16 cellular contexts compared by ENCODE assay signal in genomic region chr13:90365130-90365529, GRCh38.
DNase-seq lines count a peak whose midpoint lies in the region; ATAC-seq lines count a peak whose summit lies in the region.
"Had no signal": no experiment of that assay in that cellular context is flagged by ENCODE, and none has a peak within 500 bp of the region (broad histone marks: within the 10 kb centered on the region; RNA-seq: fewer than 3 reads in every experiment).

No MANE protein-coding gene starts in this region.

- no peak overlapping the region for H3K4me3 Mint-ChIP-seq in activated T-helper 1 cell treated with anti-CD3 and anti-CD28 coated beads, Interleukin-12 subunit alpha, Interleukin-12 subunit beta, Interleukin-2, Interleukin-4 antibody, amounts not matched to agents 30 ng/mL and 10 ng/mL and 1 ng/mL, durations not matched to agents 14 hours and 24 hours and 36 hours
- H3K4me3 Mint-ChIP-seq: activated CD4-positive, alpha-beta memory T cell treated with anti-CD3 and anti-CD28 coated beads for 36 hours had no signal

- no peaks in the 10 kb centered on the region for H3K36me3 Mint-ChIP-seq in activated naive CD4-positive, alpha-beta T cell treated with anti-CD3 and anti-CD28 coated beads, Interleukin-2, amount 50 U/mL, for 72 hours
- H3K36me3 Mint-ChIP-seq in activated T-helper 1 cell treated with anti-CD3 and anti-CD28 coated beads, Interleukin-12 subunit alpha, Interleukin-12 subunit beta, Interleukin-2, Interleukin-4 antibody, amounts not matched to agents 30 ng/mL and 10 ng/mL and 1 ng/mL, durations not matched to agents 14 hours and 24 hours and 36 hours (ENCODE audit: low read depth), result no peaks in the 10 kb centered on the region
- H3K36me3 Mint-ChIP-seq: activated CD4-positive, alpha-beta memory T cell treated with anti-CD3 and anti-CD28 coated beads for 36 hours had no signal

- H3K4me1 Mint-ChIP-seq in activated T-helper 1 cell treated with anti-CD3 and anti-CD28 coated beads, Interleukin-12 subunit alpha, Interleukin-12 subunit beta, Interleukin-2, Interleukin-4 antibody, amounts not matched to agents 30 ng/mL and 10 ng/mL and 1 ng/mL, durations not matched to agents 14 hours and 24 hours and 36 hours (ENCODE audit: low read depth), result no peaks in the 10 kb centered on the region

- H3K9me3 Mint-ChIP-seq in activated naive CD4-positive, alpha-beta T cell treated with anti-CD3 and anti-CD28 coated beads, Interleukin-2, amount 50 U/mL, for 72 hours, result peaks cover 0 to 8% of the 10 kb centered on the region in 2 donors
- peaks cover 19% of the 10 kb centered on the region for H3K9me3 Mint-ChIP-seq in activated T-helper 1 cell treated with anti-CD3 and anti-CD28 coated beads, Interleukin-12 subunit alpha, Interleukin-12 subunit beta, Interleukin-2, Interleukin-4 antibody, amounts not matched to agents 30 ng/mL and 10 ng/mL and 1 ng/mL, durations not matched to agents 14 hours and 24 hours and 36 hours

- no peak overlapping the region for H3K27ac Mint-ChIP-seq in activated naive CD4-positive, alpha-beta T cell treated with anti-CD3 and anti-CD28 coated beads, Interleukin-2, amount 50 U/mL, for 72 hours
- H3K27ac Mint-ChIP-seq in activated T-helper 1 cell treated with anti-CD3 and anti-CD28 coated beads, Interleukin-12 subunit alpha, Interleukin-12 subunit beta, Interleukin-2, Interleukin-4 antibody, amounts not matched to agents 30 ng/mL and 10 ng/mL and 1 ng/mL, durations not matched to agents 14 hours and 24 hours and 36 hours, result no peak overlapping the region
- H3K27ac Mint-ChIP-seq: activated CD4-positive, alpha-beta memory T cell treated with anti-CD3 and anti-CD28 coated beads for 36 hours had no signal

- no peaks in the 10 kb centered on the region for H3K27me3 Mint-ChIP-seq in activated T-helper 1 cell treated with anti-CD3 and anti-CD28 coated beads, Interleukin-12 subunit alpha, Interleukin-12 subunit beta, Interleukin-2, Interleukin-4 antibody, amounts not matched to agents 30 ng/mL and 10 ng/mL and 1 ng/mL, durations not matched to agents 14 hours and 24 hours and 36 hours (ENCODE audit: insufficient read depth)
- H3K27me3 Mint-ChIP-seq: activated CD4-positive, alpha-beta memory T cell treated with anti-CD3 and anti-CD28 coated beads for 36 hours had no signal

- intact Hi-C loops in activated T-helper 1 cell treated with anti-CD3 and anti-CD28 coated beads, Interleukin-12 subunit alpha, Interleukin-12 subunit beta, Interleukin-2, Interleukin-4 antibody, amounts not matched to agents 30 ng/mL and 10 ng/mL and 1 ng/mL, durations not matched to agents 14 hours and 24 hours and 36 hours (cut with micrococcal nuclease), result no loop called here

- DNase-seq in DMS53 (lab: John Stamatoyannopoulos, UW), result peak; percentile 0
- no peak for DNase-seq in DMS53 treated with DMSO at 0.1 percent for 48 hours (lab: John Stamatoyannopoulos, UW; ENCODE audit: unreplicated experiment)
- peak; percentile 44 for DNase-seq in RKO (ENCODE audit: low spot score)
- DNase-seq in dermis microvascular lymphatic vessel endothelial cell (ENCODE audit: low read depth in 2 of 2), result peak; percentile 8 to 17
- DNase-seq in non-pigmented ciliary epithelial cell (ENCODE audit: low read depth), result peak; percentile 6
- DNase-seq in activated naive CD4-positive, alpha-beta T cell treated with anti-CD3 and anti-CD28 coated beads, Interleukin-2, amount 50 U/mL, for 72 hours (ENCODE audit: low spot score in 2 of 2), result no peak
- DNase-seq in activated T-helper 1 cell treated with anti-CD3 and anti-CD28 coated beads, Interleukin-12 subunit alpha, Interleukin-12 subunit beta, Interleukin-2, Interleukin-4 antibody, amounts not matched to agents 30 ng/mL and 10 ng/mL and 1 ng/mL, durations not matched to agents 14 hours and 24 hours and 36 hours (ENCODE audit: low spot score), result no peak
- DNase-seq: 8988T; activated CD4-positive, alpha-beta memory T cell treated with anti-CD3 and anti-CD28 coated beads for 36 hours; activated gamma-delta T cell; MG63; NCI-H2171 treated with DMSO at 0.1 percent for 48 hours; nucleus accumbens; T-helper 2 cell had no signal

- no peak for ATAC-seq in activated naive CD4-positive, alpha-beta T cell treated with anti-CD3 and anti-CD28 coated beads, Interleukin-2, amount 50 U/mL, for 72 hours
- no peak for ATAC-seq in GM21717 (IDR thresholded peaks at IDR 0.05; ENCODE audit: unreplicated experiment)
- ATAC-seq: gastroesophageal sphincter had no signal

Comparison
In these comparisons a context has a peak if more than half of its experiments do, and no peak if none do; other contexts are left out.
1. DNase-seq: peak in DMS53 (single experiment), RKO (single experiment), dermis microvascular lymphatic vessel endothelial cell (2 of 2) and non-pigmented ciliary epithelial cell (single experiment); none in DMS53 treated with DMSO at 0.1 percent for 48 hours (single experiment), activated naive CD4-positive, alpha-beta T cell treated with anti-CD3 and anti-CD28 coated beads, Interleukin-2, amount 50 U/mL, for 72 hours (0 of 2) and activated T-helper 1 cell treated with anti-CD3 and anti-CD28 coated beads, Interleukin-12 subunit alpha, Interleukin-12 subunit beta, Interleukin-2, Interleukin-4 antibody, amounts not matched to agents 30 ng/mL and 10 ng/mL and 1 ng/mL, durations not matched to agents 14 hours and 24 hours and 36 hours (single experiment).